In the genomic region with DNA sequence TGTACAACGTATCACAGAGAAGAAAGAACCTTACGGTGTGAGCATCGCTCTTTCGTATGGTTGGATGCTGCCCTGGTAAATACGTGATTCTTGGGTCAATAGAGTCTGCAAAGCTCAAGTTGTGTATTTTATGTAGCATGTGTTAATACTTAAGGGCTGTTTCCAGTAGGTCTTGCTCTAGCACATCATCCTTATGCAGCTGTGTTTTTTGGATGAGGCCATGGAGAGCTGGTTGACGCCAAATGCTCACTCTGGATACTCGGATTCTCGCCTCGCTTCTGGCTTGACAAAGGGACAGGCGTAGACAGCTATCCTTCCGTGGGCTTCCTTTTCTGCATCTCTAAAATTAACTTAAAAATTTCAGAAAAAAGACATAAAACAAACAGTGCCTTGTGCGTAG, we compare ENCODE assay signal across 14 cellular contexts. TPM values are rescaled to one million over a fixed set of nuclear protein-coding genes. Genes with fewer than 3 reads are reported as not detected.
DNase-seq lines count a peak whose midpoint lies in the region; ATAC-seq and TF ChIP-seq lines count a peak whose summit lies in the region.
"Had no signal": no experiment of that assay in that cellular context is flagged by ENCODE, and none has a peak within 500 bp of the region (broad histone marks: within the 10 kb centered on the region; RNA-seq: fewer than 3 reads in every experiment).

No MANE protein-coding gene starts in this region.

- H3K79me2 ChIP-seq in GM23248 (ENCODE audit: insufficient read depth), result no peaks in the 10 kb centered on the region

- no peak overlapping the region for H3K4me3 ChIP-seq in heart right ventricle
- 0 out of 2 replicates have a peak overlapping the region, but pooled peaks have one; percentile 16 for H3K4me3 ChIP-seq in GM23248
- no peak overlapping the region for H3K4me3 ChIP-seq in fibroblast of mammary gland (ENCODE audit: control insufficient read depth, low read depth, low read length)

- intact Hi-C loops in heart right ventricle (cut with DNase I), result no loop called here
- intact Hi-C loops in cardiac septum (cut with DNase I), result no loop called here
- intact Hi-C loops in sciatic nerve (cut with DNase I), result no loop called here

- ATAC-seq in heart right ventricle, result peak in 5 of 8 donors; percentile 69 to 81 (median 75)
- peak; percentile 73 for ATAC-seq in sciatic nerve
- no peak for ATAC-seq in GM19455 (IDR thresholded peaks at IDR 0.05; ENCODE audit: unreplicated experiment)

- peak overlapping the region; percentile 37 for H3K4me2 ChIP-seq in GM23248 (ENCODE audit: unreplicated experiment)

- peak in 1 of 2 donors; percentile 31 for DNase-seq in heart right ventricle
- DNase-seq in cardiac septum (ENCODE audit: low spot score), result no peak
- peak; percentile 46 for DNase-seq in GM23248
- DNase-seq in fibroblast of mammary gland (ENCODE audit: low read depth), result peak; percentile 57
- no peak for DNase-seq in sciatic nerve (ENCODE audit: low spot score)
- no peak for DNase-seq in NCI-H1694 (lab: John Stamatoyannopoulos, UW)
- no peak for DNase-seq in HPDE6-E6E7 (ENCODE audit: extremely low spot score)
- DNase-seq: 8988T; AML-193; Caco-2; CD4-positive, alpha-beta T cell; H9 had no signal

- in situ Hi-C loops in GM23248 (cut with MboI), result no loop called here

- no peak overlapping the region for H2AFZ ChIP-seq in GM23248

- H3K27ac ChIP-seq in heart right ventricle (peak overlapping the region in 1 of 10 donors; percentile 39), GM23248 (peak overlapping the region; percentile 33)
- H3K27ac ChIP-seq: C4-2B had no signal

- H3K9me2 ChIP-seq in GM23248 (ENCODE audit: insufficient read depth), result no peaks in the 10 kb centered on the region

- TF ChIP-seq CTCF in heart right ventricle (IDR thresholded peaks at IDR 0.05) (no peak), fibroblast of mammary gland (conservative IDR thresholded peaks at IDR 0.05; ENCODE audit: control insufficient read depth, insufficient read depth, low read depth, low read length) (no peak)

- H3K4me1 ChIP-seq in heart right ventricle, result no peaks in the 10 kb centered on the region
- peaks cover 18% of the 10 kb centered on the region for H3K4me1 ChIP-seq in GM23248 (ENCODE audit: insufficient read depth)
- H3K4me1 ChIP-seq: Caco-2 had no signal

- H3K27me3 ChIP-seq in heart right ventricle (no peaks in the 10 kb centered on the region), GM23248 (replicated peaks; ENCODE audit: insufficient read depth) (no peaks in the 10 kb centered on the region)

- peaks cover 20% of the 10 kb centered on the region for H3F3A ChIP-seq in GM23248 (ENCODE audit: insufficient read depth)

- H3K36me3 ChIP-seq in heart right ventricle, result no peaks in the 10 kb centered on the region
- H3K36me3 ChIP-seq in GM23248 (ENCODE audit: low read depth), result no peaks in the 10 kb centered on the region

- WGBS in heart right ventricle, 2 donors, result 84% methylated on average over 12 of the region's 12 CpGs
- 16 to 17% methylated on average over 12 of the region's 12 CpGs for WGBS in GM23248 (ENCODE audit: low coverage in 1 of 2, low lambda C conversion rate in 2 of 2, missing lambda C conversion rate in 2 of 2), 2 experiments

- H4K20me1 ChIP-seq in GM23248 (ENCODE audit: insufficient read depth), result no peaks in the 10 kb centered on the region

- H3K9me3 ChIP-seq in heart right ventricle (no peaks in the 10 kb centered on the region), GM23248 (ENCODE audit: low read depth) (no peaks in the 10 kb centered on the region)
- H3K9me3 ChIP-seq: Caco-2 had no signal

- H3K9ac ChIP-seq in GM23248, result no peak overlapping the region

RNA-seq across cellular contexts. Expression of a gene that starts 38.9 kb away (rescaled TPM):
- 10 to 100 TPM in 9 of 10 donors, 1 to 10 TPM in 1; 9.1 to 21.1 (median 13.1) TPM for total RNA-seq in heart right ventricle
- 10 to 100 TPM; 10.4 to 16.2 TPM for polyA plus RNA-seq in heart right ventricle
- 13.4 TPM for total RNA-seq in cardiac septum
- total RNA-seq in GM23248 (2014; rRNA removed; shearing (Covaris generic)), result 9.9 and 13.1 TPM in 2 replicates
- 9.7 and 11.5 TPM in 2 replicates for polyA plus RNA-seq in GM23248 (2016; fragmentation: Nextera tagmentation; extraction: Ambion mirVana)
- total RNA-seq in sciatic nerve, result 14.6 TPM

Comparison
In these comparisons a context has a peak if more than half of its experiments do, and no peak if none do; other contexts are left out.
1. DNase-seq: peak in GM23248 (single experiment) and fibroblast of mammary gland (single experiment); none in cardiac septum (single experiment), sciatic nerve (single experiment), NCI-H1694 (single experiment) and HPDE6-E6E7 (single experiment).